6 cellular contexts compared by ENCODE assay signal in the genomic region with DNA sequence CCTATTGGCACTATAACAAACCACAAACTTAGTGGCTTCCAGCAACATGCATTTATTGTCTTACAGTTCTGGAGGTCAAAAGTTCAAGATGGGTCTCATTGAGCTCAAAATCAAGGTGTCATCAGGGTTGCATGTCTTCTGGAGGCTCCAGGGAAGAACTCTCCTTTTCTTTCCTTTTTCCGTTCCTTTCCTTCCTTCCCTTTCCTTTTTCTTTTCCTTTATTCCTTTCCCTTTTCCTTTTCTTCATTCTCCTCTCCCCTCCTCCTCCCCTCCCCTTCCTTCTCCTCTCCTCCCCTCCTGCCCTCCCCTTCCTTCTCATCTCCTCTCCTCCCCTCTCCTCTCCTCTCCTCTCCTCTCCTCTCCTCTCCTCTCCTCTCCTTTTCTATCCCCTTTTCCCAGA.
"Had no signal": no experiment of that assay in that cellular context is flagged by ENCODE, and none has a peak within 500 bp of the region (broad histone marks: within the 10 kb centered on the region; RNA-seq: fewer than 3 reads in every experiment).

No MANE protein-coding gene starts in this region.

- H3K9ac ChIP-seq: KMS-11 had no signal

- DNase-seq: IMR-90, KBM-7, KG1 had no signal

- H3K27ac ChIP-seq: HL-60, KMS-11 had no signal

- H3K4me3 ChIP-seq: K562 had no signal

- ATAC-seq: K562 had no signal

- FAIRE-seq: K562 had no signal

- H3K4me2 ChIP-seq: KMS-11 had no signal
